Comparison of ENCODE assay signal across 21 cellular contexts in genomic region chr6:91653954-91654843, GRCh38.
DNase-seq lines count a peak whose midpoint lies in the region; ATAC-seq, FAIRE-seq and TF ChIP-seq lines count a peak whose summit lies in the region.
"Had no signal": no experiment of that assay in that cellular context is flagged by ENCODE, and none has a peak within 500 bp of the region (broad histone marks: within the 10 kb centered on the region; RNA-seq: fewer than 3 reads in every experiment).

No MANE protein-coding gene starts in this region.

- TF ChIP-seq RAD21 in H1 (IDR thresholded peaks at IDR 0.05 in 1 of 2, conservative IDR thresholded peaks at IDR 0.05 in 1 of 2; ENCODE audit: low read depth in 2 of 2, low read length in 2 of 2): no peak

- H3K27ac ChIP-seq in H1 (ENCODE audit: low read depth, low read length): 0 out of 2 replicates have a peak overlapping the region, but pooled peaks have one; percentile 8
- no peak overlapping the region for H3K27ac ChIP-seq in heart left ventricle
- H3K27ac ChIP-seq in CD4-positive, alpha-beta T cell (ENCODE audit: low read depth, low read length): no peak overlapping the region
- H3K27ac ChIP-seq: adrenal gland, transverse colon had no signal

- H3K27me3 ChIP-seq in H1 (replicated peaks in 1 of 4; ENCODE audit: control insufficient read depth in 3 of 4, extremely low read depth in 1 of 4, insufficient read depth in 3 of 4, low read length in 3 of 4) (no peaks in the 10 kb centered on the region), heart left ventricle (no peaks in the 10 kb centered on the region)
- no peaks in the 10 kb centered on the region for H3K27me3 ChIP-seq in CD4-positive, alpha-beta T cell (ENCODE audit: control insufficient read depth, insufficient read depth, low read length)
- H3K27me3 ChIP-seq: adrenal gland, transverse colon had no signal

- no peak overlapping the region for H2AK5ac ChIP-seq in H1 (ENCODE audit: low read depth, low read length)

- 20% methylated on average over 7 of the region's 7 CpGs; no CpG with 5 or more reads in 1 of the 2 experiments for WGBS in H1 (ENCODE audit: extremely low coverage in 1 of 2, insufficient coverage in 1 of 2, insufficient read length in 1 of 2, insufficient replicate concordance in 2 of 2, low coverage in 1 of 2, low lambda C conversion rate in 2 of 2, missing lambda C conversion rate in 1 of 2), 2 experiments
- 21 to 25% (median 21%) methylated on average over 7 of the region's 7 CpGs for WGBS in heart left ventricle, 4 donors

- H3K4me3 ChIP-seq in H1 (ENCODE audit: extremely low read depth in 1 of 4, insufficient read depth in 2 of 4, low read depth in 3 of 4, low read length in 4 of 4) (peak overlapping the region in 1 of 4 experiments; percentile 41; a peak in 1 of 8 replicates), heart left ventricle (peak overlapping the region in 1 of 12 donors; percentile 2)
- H3K4me3 ChIP-seq: adrenal gland, transverse colon had no signal

- ATAC-seq in heart left ventricle (no peak), HG02885 (IDR thresholded peaks at IDR 0.05; ENCODE audit: poor library complexity, unreplicated experiment) (no peak)
- ATAC-seq in CD4-positive, alpha-beta T cell (ENCODE audit: poor library complexity): no peak
- ATAC-seq: left cardiac atrium had no signal

- H3K36me3 Mint-ChIP-seq in CD4-positive, alpha-beta T cell (ENCODE audit: low read depth): no peaks in the 10 kb centered on the region
- H3K36me3 Mint-ChIP-seq: IgD-negative memory B cell had no signal

- no peak overlapping the region for H3K23ac ChIP-seq in H1 (ENCODE audit: insufficient read length)

- H3K4me1 Mint-ChIP-seq in CD4-positive, alpha-beta T cell (ENCODE audit: low read depth): no peaks in the 10 kb centered on the region
- H3K4me1 Mint-ChIP-seq: IgD-negative memory B cell had no signal

- H2BK20ac ChIP-seq in H1 (ENCODE audit: low read length): no peak overlapping the region

- H2BK5ac ChIP-seq in H1 (ENCODE audit: low read depth, low read length): no peak overlapping the region

- TF ChIP-seq CTCF in H1 (IDR thresholded peaks at IDR 0.05; ENCODE audit: control extremely low read depth in 1 of 3, insufficient read depth in 1 of 3, low read depth in 1 of 3, low read length in 3 of 3): no peak
- TF ChIP-seq CTCF in heart left ventricle (IDR thresholded peaks at IDR 0.05): no peak
- no peak for TF ChIP-seq CTCF in CD4-positive, alpha-beta T cell (IDR thresholded peaks at IDR 0.05)

- H2AFZ ChIP-seq in H1 (ENCODE audit: low read length): peak overlapping the region; percentile 95

- H2BK12ac ChIP-seq in H1 (ENCODE audit: low read depth, low read length): no peak overlapping the region

- H3K4me3 Mint-ChIP-seq in CD4-positive, alpha-beta T cell: no peak overlapping the region
- H3K4me3 Mint-ChIP-seq: IgD-negative memory B cell, nephron progenitor cell had no signal

- H3K4me1 ChIP-seq in H1 (replicated peaks in 1 of 4; ENCODE audit: control insufficient read depth in 3 of 4, insufficient read depth in 4 of 4, low read length in 3 of 4) (peaks cover 5 to 15% (median 10%) of the 10 kb centered on the region in 4 experiments; a peak in 6 of 7 replicates), heart left ventricle (peaks cover 0 to 7% (median 0%) of the 10 kb centered on the region in 12 donors)
- H3K4me1 ChIP-seq: adrenal gland, transverse colon had no signal

- H3K79me1 ChIP-seq in H1 (ENCODE audit: low read depth, low read length): no peaks in the 10 kb centered on the region

- peak; percentile 76 for FAIRE-seq in H1 (lab: Jason Lieb, UNC)
- FAIRE-seq: frontal cortex, GM12892 had no signal

- no peak overlapping the region for H2BK120ac ChIP-seq in H1 (replicated peaks; ENCODE audit: low read depth, low read length)

- H4K91ac ChIP-seq in H1 (replicated peaks; ENCODE audit: insufficient read length, low read length): no peak overlapping the region

- DNase-seq in NCI-H2171 treated with DMSO at 0.1 percent for 48 hours (lab: John Stamatoyannopoulos, UW): peak; percentile 9
- no peak for DNase-seq in NCI-H2171 (lab: John Stamatoyannopoulos, UW)
- DNase-seq in NCI-H526 (lab: John Stamatoyannopoulos, UW): peak; percentile 94 to 96
- DNase-seq in H1 (ENCODE audit: low read depth in 1 of 2, low spot score in 2 of 2): no peak
- no peak for DNase-seq in heart left ventricle
- DNase-seq in stimulated activated CD4-positive, alpha-beta T cell treated with anti-CD3 and anti-CD28 coated beads, Interleukin-2, amount 100 ng/mL, for 48 hours: no peak
- DNase-seq in CD4-positive, alpha-beta T cell: no peak
- DNase-seq: ACHN; adrenal gland; DND-41; effector CD4-positive, alpha-beta T cell; HCEC 1CT; left cardiac atrium; nephron progenitor cell; SIG-M5; stimulated activated CD4-positive, alpha-beta T cell treated with anti-CD3 and anti-CD28 coated beads, Interleukin-12 subunit alpha, Interleukin-12 subunit beta, amount 100 ng/mL, for 4 hours; transverse colon had no signal

- H3K18ac ChIP-seq in H1 (ENCODE audit: extremely low read depth, low read length): no peak overlapping the region

- H3K36me3 ChIP-seq in H1 (ENCODE audit: control insufficient read depth in 2 of 4, insufficient read depth in 4 of 4, low read length in 3 of 4) (no peaks in the 10 kb centered on the region), heart left ventricle (no peaks in the 10 kb centered on the region)
- H3K36me3 ChIP-seq: adrenal gland, transverse colon had no signal

- H2BK15ac ChIP-seq in H1 (ENCODE audit: low read length): no peak overlapping the region

- no peak overlapping the region for H3K9ac ChIP-seq in H1 (replicated peaks in 1 of 4; ENCODE audit: extremely low read depth in 1 of 4, low read depth in 3 of 4, low read length in 3 of 4)

- H3K79me2 ChIP-seq in H1 (ENCODE audit: control insufficient read depth in 1 of 2, insufficient read depth in 2 of 2, low read length in 2 of 2): no peaks in the 10 kb centered on the region

- no peak overlapping the region for H3K56ac ChIP-seq in H1 (replicated peaks; ENCODE audit: insufficient read length, low read depth, low read length)

- H3K4ac ChIP-seq in H1 (replicated peaks; ENCODE audit: insufficient read length, low read depth, low read length): no peak overlapping the region

- no peak overlapping the region for H3K14ac ChIP-seq in H1 (ENCODE audit: insufficient read length)

- no peaks in the 10 kb centered on the region for H3K9me3 Mint-ChIP-seq in CD4-positive, alpha-beta T cell
- H3K9me3 Mint-ChIP-seq: nephron progenitor cell had no signal

- H3K9me3 ChIP-seq in H1 (ENCODE audit: insufficient read depth in 2 of 2, low read depth in 1 of 2, low read length in 1 of 2): no peaks in the 10 kb centered on the region
- H3K9me3 ChIP-seq in heart left ventricle: no peaks in the 10 kb centered on the region
- H3K9me3 ChIP-seq in CD4-positive, alpha-beta T cell (ENCODE audit: control insufficient read depth, low read length): no peaks in the 10 kb centered on the region
- H3K9me3 ChIP-seq: adrenal gland, transverse colon had no signal

- no peaks in the 10 kb centered on the region for H3K23me2 ChIP-seq in H1 (ENCODE audit: low read depth, low read length)

- no peak overlapping the region for H3K27ac Mint-ChIP-seq in CD4-positive, alpha-beta T cell
- H3K27ac Mint-ChIP-seq: IgD-negative memory B cell, nephron progenitor cell had no signal

- no peak overlapping the region for H4K8ac ChIP-seq in H1 (ENCODE audit: extremely low read depth, insufficient read depth, low read length)

- H3K4me2 ChIP-seq in H1 (ENCODE audit: insufficient read depth in 1 of 2, low read depth in 2 of 2, low read length in 2 of 2): peak overlapping the region; percentile 63 to 64

- CTCF ChIA-PET in H1 (lab: Charles Lee; ENCODE audit: partially characterized antibody): interaction anchor here (0.8 to 1.5 kb wide), 4 partner anchors 9 to 713 kb away, joined by 3 to 6 read pairs (median 4); no protein-coding TSS in a partner anchor
- CTCF ChIA-PET in CD4-positive, alpha-beta T cell (lab: Charles Lee): no interaction called here

- intact Hi-C loops in heart left ventricle (cut with DNase I): no loop called here
- intact Hi-C loops in CD4-positive, alpha-beta T cell (cut with DNase I, micrococcal nuclease): no loop called here

- no peak for TF ChIP-seq EP300 in H1 (IDR thresholded peaks at IDR 0.05; ENCODE audit: borderline replicate concordance in 1 of 2, low read depth in 2 of 2, low read length in 2 of 2)

- H3K27me3 Mint-ChIP-seq in CD4-positive, alpha-beta T cell: no peaks in the 10 kb centered on the region
- H3K27me3 Mint-ChIP-seq: IgD-negative memory B cell had no signal

- TF ChIP-seq POLR2A in H1 (IDR thresholded peaks at IDR 0.05; ENCODE audit: control extremely low read depth in 1 of 2, low read depth in 2 of 2, low read length in 2 of 2): no peak
- TF ChIP-seq POLR2A in heart left ventricle (IDR thresholded peaks at IDR 0.05): no peak

- POLR2A ChIA-PET in H1 (lab: Charles Lee; ENCODE audit: partially characterized antibody): interaction anchor here (1.3 kb wide), 1 partner anchor 18 kb away, joined by 3 read pairs; no protein-coding TSS in a partner anchor
- POLR2A ChIA-PET in CD4-positive, alpha-beta T cell (lab: Charles Lee): no interaction called here

- H4K5ac ChIP-seq in H1 (ENCODE audit: insufficient read length, low read depth, low read length): no peak overlapping the region

- H4K20me1 ChIP-seq in H1 (replicated peaks in 1 of 2; ENCODE audit: control insufficient read depth in 1 of 2, insufficient read depth in 2 of 2, low read length in 2 of 2): no peaks in the 10 kb centered on the region

TF ChIP-seq in H1, 55 proteins besides CTCF, POLR2A, EP300 and RAD21 (continues in another document):
- TF ChIP-seq CEBPB (IDR thresholded peaks at IDR 0.05; ENCODE audit: low read depth, low read length) (no peak), HDAC6 (IDR thresholded peaks at IDR 0.05; ENCODE audit: low read depth, low read length) (no peak), SIX5 (IDR thresholded peaks at IDR 0.05; ENCODE audit: low read depth, low read length) (no peak)

Comparison
In these comparisons a context has a peak if more than half of its experiments do, and no peak if none do; other contexts are left out.
1. DNase-seq: peak in NCI-H2171 treated with DMSO at 0.1 percent for 48 hours (single experiment) and NCI-H526 (2 of 2); none in NCI-H2171 (single experiment), H1 (0 of 2), heart left ventricle (0 of 5), stimulated activated CD4-positive, alpha-beta T cell treated with anti-CD3 and anti-CD28 coated beads, Interleukin-2, amount 100 ng/mL, for 48 hours (0 of 2) and CD4-positive, alpha-beta T cell (0 of 10).